ENCODE assay signal across 17 cellular contexts in genomic region chr9:121876658-121877271, GRCh38.
DNase-seq lines count a peak whose midpoint lies in the region; ATAC-seq and TF ChIP-seq lines count a peak whose summit lies in the region.
"Had no signal": no experiment of that assay in that cellular context is flagged by ENCODE, and none has a peak within 500 bp of the region (broad histone marks: within the 10 kb centered on the region; RNA-seq: fewer than 3 reads in every experiment).

No MANE protein-coding gene starts in this region.

- peak overlapping the region in 1 of 2 experiments; percentile 66; a peak in 2 of 4 replicates for H3K27ac ChIP-seq in SK-N-SH (ENCODE audit: low read depth in 2 of 2, low read length in 1 of 2)
- no peak overlapping the region for H3K27ac ChIP-seq in osteoblast (ENCODE audit: low read depth, low read length)
- H3K27ac ChIP-seq in mesenchymal stem cell (ENCODE audit: low read length, poor library complexity, severe bottlenecking) = no peak overlapping the region
- H3K27ac ChIP-seq: ovary had no signal

- H3K9me2 ChIP-seq in SK-N-SH = no peaks in the 10 kb centered on the region

- no peak for TF ChIP-seq RAD21 in SK-N-SH (IDR thresholded peaks at IDR 0.05; ENCODE audit: low read length)

- no peak overlapping the region for H2BK5ac ChIP-seq in mesenchymal stem cell (ENCODE audit: low read depth, low read length, poor library complexity, severe bottlenecking)

- intact Hi-C loops in Calu3 (cut with micrococcal nuclease; ENCODE audit: unreplicated experiment) = no loop called here

- peaks cover 0 to 6% of the 10 kb centered on the region in 2 experiments; a peak in 3 of 4 replicates for H3K4me1 ChIP-seq in SK-N-SH (ENCODE audit: control insufficient read depth in 1 of 2, insufficient read depth in 2 of 2, low read depth in 1 of 2, low read length in 1 of 2)
- H3K4me1 ChIP-seq in osteoblast (ENCODE audit: insufficient read depth, low read length) = peaks cover 13% of the 10 kb centered on the region
- peaks cover 6% of the 10 kb centered on the region for H3K4me1 ChIP-seq in mesenchymal stem cell (ENCODE audit: control insufficient read depth, insufficient read depth, low read depth, low read length)

- H4K8ac ChIP-seq in mesenchymal stem cell (ENCODE audit: low read length) = no peak overlapping the region

- TF ChIP-seq CTCF in Calu3 (IDR thresholded peaks at IDR 0.05; ENCODE audit: unreplicated experiment) (no peak), SK-N-SH (IDR thresholded peaks at IDR 0.05) (no peak), osteoblast (IDR thresholded peaks at IDR 0.05; ENCODE audit: extremely low read depth, low read depth, low read length) (no peak), nephron progenitor cell (IDR thresholded peaks at IDR 0.05) (no peak)

- H3K27ac Mint-ChIP-seq in Calu3 (ENCODE audit: unreplicated experiment) (peak overlapping the region; percentile 19), nephron progenitor cell (no peak overlapping the region)
- H3K27ac Mint-ChIP-seq: CD14-positive monocyte; stimulated activated naive CD8-positive, alpha-beta T cell treated with anti-CD3 and anti-CD28 coated beads, Interleukin-15, Interleukin-2, amounts not matched to agents 100 ng/mL and 50 ng/mL, for 24 hours had no signal

- H3K4me1 Mint-ChIP-seq in Calu3 (ENCODE audit: low read depth, unreplicated experiment) (peaks cover 6% of the 10 kb centered on the region), nephron progenitor cell (peaks cover 23% of the 10 kb centered on the region)

- no peak overlapping the region for H2BK120ac ChIP-seq in mesenchymal stem cell (ENCODE audit: low read depth, low read length)

- H2BK15ac ChIP-seq in mesenchymal stem cell (ENCODE audit: low read depth, poor library complexity, severe bottlenecking) = no peak overlapping the region

- H3K18ac ChIP-seq in mesenchymal stem cell (ENCODE audit: low read depth in 1 of 2, low read length in 2 of 2) = no peak overlapping the region

- no peaks in the 10 kb centered on the region for H3K36me3 ChIP-seq in SK-N-SH (replicated peaks in 1 of 2; ENCODE audit: control insufficient read depth in 1 of 2, insufficient read depth in 2 of 2, low read length in 1 of 2)
- H3K36me3 ChIP-seq in osteoblast (ENCODE audit: insufficient read depth, low read length) = no peaks in the 10 kb centered on the region
- no peaks in the 10 kb centered on the region for H3K36me3 ChIP-seq in mesenchymal stem cell (ENCODE audit: control insufficient read depth in 1 of 2, insufficient read depth in 2 of 2, low read depth in 1 of 2, low read length in 2 of 2)
- H3K36me3 ChIP-seq: ovary had no signal

- H3K27me3 Mint-ChIP-seq in Calu3 (ENCODE audit: unreplicated experiment) = no peaks in the 10 kb centered on the region
- peaks cover 36% of the 10 kb centered on the region for H3K27me3 Mint-ChIP-seq in nephron progenitor cell (ENCODE audit: low read depth, poor library complexity)
- H3K27me3 Mint-ChIP-seq: stimulated activated naive CD8-positive, alpha-beta T cell treated with anti-CD3 and anti-CD28 coated beads, Interleukin-15, Interleukin-2, amounts not matched to agents 100 ng/mL and 50 ng/mL, for 24 hours had no signal

- H3K14ac ChIP-seq in mesenchymal stem cell (ENCODE audit: low read length in 2 of 2) = no peak overlapping the region

- CTCF ChIA-PET in Calu3 (lab: Charles Lee) = interaction anchor here (0.8 kb wide), 1 partner anchor 121 kb away, joined by 3 read pairs; no protein-coding TSS in a partner anchor
- CTCF ChIA-PET in SK-N-SH (lab: Yijun Ruan, JAX) = no interaction called here

- no peak overlapping the region for H3K4ac ChIP-seq in mesenchymal stem cell (ENCODE audit: low read depth in 1 of 2, low read length in 2 of 2)

- peaks cover 6% of the 10 kb centered on the region for H3K36me3 Mint-ChIP-seq in Calu3 (ENCODE audit: insufficient read depth, unreplicated experiment)
- H3K36me3 Mint-ChIP-seq in nephron progenitor cell (ENCODE audit: low read depth) = no peaks in the 10 kb centered on the region
- H3K36me3 Mint-ChIP-seq: CD14-positive monocyte had no signal

- no peak overlapping the region for H3K4me3 Mint-ChIP-seq in Calu3 (ENCODE audit: low read depth, unreplicated experiment)
- no peak overlapping the region for H3K4me3 Mint-ChIP-seq in nephron progenitor cell
- H3K4me3 Mint-ChIP-seq: CD14-positive monocyte; stimulated activated naive CD8-positive, alpha-beta T cell treated with anti-CD3 and anti-CD28 coated beads, Interleukin-15, Interleukin-2, amounts not matched to agents 100 ng/mL and 50 ng/mL, for 24 hours had no signal

- no peak overlapping the region for H4K91ac ChIP-seq in mesenchymal stem cell (ENCODE audit: low read length)

- H2AFZ ChIP-seq in SK-N-SH (ENCODE audit: low read depth) = no peak overlapping the region
- H2AFZ ChIP-seq in osteoblast (ENCODE audit: low read length) = no peak overlapping the region
- H2AFZ ChIP-seq in mesenchymal stem cell (ENCODE audit: low read depth, low read length) = no peak overlapping the region

- no peak overlapping the region for H2BK12ac ChIP-seq in mesenchymal stem cell (ENCODE audit: low read length in 2 of 2)

- H3K9ac ChIP-seq in SK-N-SH (no peak overlapping the region), mesenchymal stem cell (ENCODE audit: low read length) (no peak overlapping the region)

- no TSS peak for BruUV-seq in Calu3 (replicated peaks; lab: Mats Ljungman, UMichigan)

- TF ChIP-seq EP300 in SK-N-SH (IDR thresholded peaks at IDR 0.05; ENCODE audit: borderline replicate concordance in 1 of 2, low read depth in 1 of 2, low read length in 1 of 2) = no peak

- H3K27me3 ChIP-seq in SK-N-SH (ENCODE audit: insufficient read depth) (no peaks in the 10 kb centered on the region), osteoblast (ENCODE audit: insufficient read depth, low read length) (no peaks in the 10 kb centered on the region), mesenchymal stem cell (ENCODE audit: control insufficient read depth in 1 of 2, insufficient read depth in 1 of 2, low read length in 2 of 2) (peaks cover 3 to 4% of the 10 kb centered on the region in 2 experiments)
- H3K27me3 ChIP-seq: ovary had no signal

- H3K79me2 ChIP-seq in SK-N-SH (ENCODE audit: insufficient read depth) (peaks cover 18% of the 10 kb centered on the region; the same call in 1 of the 2 replicates), osteoblast (ENCODE audit: insufficient read depth, low read length) (no peaks in the 10 kb centered on the region)

- no peak for ATAC-seq in left lobe of liver

- H4K20me1 ChIP-seq in SK-N-SH (ENCODE audit: insufficient read depth) = no peaks in the 10 kb centered on the region
- H4K20me1 ChIP-seq in osteoblast (ENCODE audit: insufficient read depth, low read length) = no peaks in the 10 kb centered on the region

- H3K23ac ChIP-seq in mesenchymal stem cell (ENCODE audit: low read length in 2 of 2) = no peak overlapping the region

- H2AK5ac ChIP-seq in mesenchymal stem cell (ENCODE audit: low read length, severe bottlenecking) = no peak overlapping the region

- H3F3A ChIP-seq in SK-N-SH (replicated peaks; ENCODE audit: insufficient read depth) = peaks cover 5% of the 10 kb centered on the region

- no peaks in the 10 kb centered on the region for H3K9me3 Mint-ChIP-seq in Calu3 (ENCODE audit: low read depth, unreplicated experiment)
- H3K9me3 Mint-ChIP-seq in nephron progenitor cell = no peaks in the 10 kb centered on the region
- H3K9me3 Mint-ChIP-seq: CD14-positive monocyte; stimulated activated naive CD8-positive, alpha-beta T cell treated with anti-CD3 and anti-CD28 coated beads, Interleukin-15, Interleukin-2, amounts not matched to agents 100 ng/mL and 50 ng/mL, for 24 hours had no signal

- H3K79me1 ChIP-seq in mesenchymal stem cell (replicated peaks; ENCODE audit: low read length, poor library complexity, severe bottlenecking) = no peaks in the 10 kb centered on the region

- POLR2A ChIA-PET in SK-N-SH (lab: Yijun Ruan, JAX) = no interaction called here

- WGBS in SK-N-SH (ENCODE audit: low lambda C conversion rate) = 68% methylated on average over 13 of the region's 13 CpGs
- WGBS in mesenchymal stem cell = 89% methylated on average over 13 of the region's 13 CpGs

- H3K9me3 ChIP-seq in SK-N-SH = no peaks in the 10 kb centered on the region
- no peaks in the 10 kb centered on the region for H3K9me3 ChIP-seq in osteoblast (ENCODE audit: low read depth, low read length)
- no peaks in the 10 kb centered on the region for H3K9me3 ChIP-seq in mesenchymal stem cell (ENCODE audit: control insufficient read depth, low read length)
- H3K9me3 ChIP-seq: ovary had no signal

- no peak for DNase-seq in Calu3
- no peak for DNase-seq in SK-N-SH
- peak; percentile 71 for DNase-seq in fibroblast of peridontal ligament (ENCODE audit: extremely low read depth)
- DNase-seq in osteoblast (ENCODE audit: insufficient read length, low spot score, missing footprints) = peak; percentile 91
- DNase-seq in activated CD4-positive, CD25-positive, alpha-beta regulatory T cell treated with anti-CD3 and anti-CD28 coated beads, Interleukin-2, amount 50 U/mL, for 72 hours = no peak
- DNase-seq in left lobe of liver (ENCODE audit: low spot score) = no peak
- DNase-seq in nephron progenitor cell = no peak
- no peak for DNase-seq in mesenchymal stem cell
- DNase-seq: activated CD4-positive, alpha-beta T cell treated with anti-CD3 and anti-CD28 coated beads, Interleukin-2, amount 50 U/mL, for 48 hours; activated gamma-delta T cell; glutamatergic neuron; Kasumi-1; NCI-H2171 treated with DMSO at 0.1 percent for 48 hours; ovary; T-helper 2 cell had no signal

- H3K4me2 ChIP-seq in SK-N-SH = peak overlapping the region; percentile 54
- H3K4me2 ChIP-seq in osteoblast (ENCODE audit: insufficient read depth, low read length) = peak overlapping the region; percentile 22
- no peak overlapping the region for H3K4me2 ChIP-seq in mesenchymal stem cell (ENCODE audit: low read length, poor library complexity, severe bottlenecking)

- H3K4me3 ChIP-seq in SK-N-SH (ENCODE audit: low read depth in 2 of 2, low read length in 1 of 2) = no peak overlapping the region
- no peak overlapping the region for H3K4me3 ChIP-seq in osteoblast (ENCODE audit: insufficient read depth, low read length)
- H3K4me3 ChIP-seq in mesenchymal stem cell (ENCODE audit: insufficient read depth in 1 of 2, low read depth in 1 of 2, low read length in 2 of 2) = no peak overlapping the region
- H3K4me3 ChIP-seq: ovary had no signal

TF ChIP-seq in SK-N-SH, 30 proteins besides CTCF, POLR2A, EP300 and RAD21 (continues in another document):
- no peak for TF ChIP-seq EZH2phosphoT487 (IDR thresholded peaks at IDR 0.05; ENCODE audit: borderline replicate concordance, low read depth)
- TF ChIP-seq, protein P1, sequence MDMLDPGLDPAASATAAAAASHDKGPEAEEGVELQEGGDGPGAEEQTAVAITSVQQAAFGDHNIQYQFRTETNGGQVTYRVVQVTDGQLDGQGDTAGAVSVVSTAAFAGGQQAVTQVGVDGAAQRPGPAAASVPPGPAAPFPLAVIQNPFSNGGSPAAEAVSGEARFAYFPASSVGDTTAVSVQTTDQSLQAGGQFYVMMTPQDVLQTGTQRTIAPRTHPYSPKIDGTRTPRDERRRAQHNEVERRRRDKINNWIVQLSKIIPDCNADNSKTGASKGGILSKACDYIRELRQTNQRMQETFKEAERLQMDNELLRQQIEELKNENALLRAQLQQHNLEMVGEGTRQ (IDR thresholded peaks at IDR 0.05; ENCODE audit: borderline replicate concordance, low read depth, low read length) = no peak
- TF ChIP-seq RFX5 (IDR thresholded peaks at IDR 0.05; ENCODE audit: low read length) = no peak
- no peak for TF ChIP-seq RCOR1 (IDR thresholded peaks at IDR 0.05; ENCODE audit: low read length)
- TF ChIP-seq FOXM1 (IDR thresholded peaks at IDR 0.05; ENCODE audit: low read depth) = no peak

Comparison
In these comparisons a context has a peak if more than half of its experiments do, and no peak if none do; other contexts are left out.
1. DNase-seq: peak in fibroblast of peridontal ligament (single experiment) and osteoblast (single experiment); none in Calu3 (single experiment), SK-N-SH (single experiment), activated CD4-positive, CD25-positive, alpha-beta regulatory T cell treated with anti-CD3 and anti-CD28 coated beads, Interleukin-2, amount 50 U/mL, for 72 hours (single experiment), left lobe of liver (single experiment), nephron progenitor cell (single experiment) and mesenchymal stem cell (single experiment).